21 cellular contexts compared by ENCODE assay signal in genomic region chr10:11280187-11280932, GRCh38.
A peak's percentile ranks its signal among the peaks of the same experiment; 100 is the strongest.
DNase-seq lines count a peak whose midpoint lies in the region; ATAC-seq and TF ChIP-seq lines count a peak whose summit lies in the region.
"Had no signal": no experiment of that assay in that cellular context is flagged by ENCODE, and none has a peak within 500 bp of the region (broad histone marks: within the 10 kb centered on the region; RNA-seq: fewer than 3 reads in every experiment).

No MANE protein-coding gene starts in this region.

- H3K4me3 Mint-ChIP-seq in activated CD4-positive, alpha-beta memory T cell treated with anti-CD3 and anti-CD28 coated beads for 36 hours = no peak overlapping the region
- H3K4me3 Mint-ChIP-seq in activated CD4-positive, alpha-beta memory T cell treated with anti-CD3 and anti-CD28 coated beads, Interleukin-2, amount 10 ng/mL, durations not matched to agents 7 days and 5 days = no peak overlapping the region
- H3K4me3 Mint-ChIP-seq in CD8-positive, alpha-beta T cell = no peak overlapping the region
- H3K4me3 Mint-ChIP-seq: T-helper 1 cell treated with Interleukin-12 subunit alpha and Interleukin-12 subunit beta and Interleukin-4 antibody, amounts not matched to agents 30 μg/mL and 1 μg/mL, for 36 hours had no signal

- peaks cover 71% of the 10 kb centered on the region for H3K36me3 ChIP-seq in CD8-positive, alpha-beta T cell (ENCODE audit: insufficient read depth, low read length)
- peaks cover 0 to 75% of the 10 kb centered on the region in 2 donors for H3K36me3 ChIP-seq in left lung
- H3K36me3 ChIP-seq: brain microvascular endothelial cell, pancreas had no signal

- H3K4me3 ChIP-seq in CD8-positive, alpha-beta T cell (ENCODE audit: low read depth, low read length) = no peak overlapping the region
- no peak overlapping the region for H3K4me3 ChIP-seq in left lung
- H3K4me3 ChIP-seq: pancreas, upper lobe of left lung had no signal

- peaks cover 52% of the 10 kb centered on the region for H3K36me3 Mint-ChIP-seq in activated CD4-positive, alpha-beta memory T cell treated with anti-CD3 and anti-CD28 coated beads for 36 hours
- H3K36me3 Mint-ChIP-seq in activated CD4-positive, alpha-beta memory T cell treated with anti-CD3 and anti-CD28 coated beads, Interleukin-2, amount 10 ng/mL, durations not matched to agents 7 days and 5 days (ENCODE audit: low read depth) = peaks cover 15% of the 10 kb centered on the region
- peaks cover 46% of the 10 kb centered on the region for H3K36me3 Mint-ChIP-seq in CD8-positive, alpha-beta T cell

- peak overlapping the region; percentile 42 for H3K27ac Mint-ChIP-seq in activated CD4-positive, alpha-beta memory T cell treated with anti-CD3 and anti-CD28 coated beads for 36 hours
- no peak overlapping the region for H3K27ac Mint-ChIP-seq in activated CD4-positive, alpha-beta memory T cell treated with anti-CD3 and anti-CD28 coated beads, Interleukin-2, amount 10 ng/mL, durations not matched to agents 7 days and 5 days
- H3K27ac Mint-ChIP-seq in CD8-positive, alpha-beta T cell = peak overlapping the region; percentile 52

- no peaks in the 10 kb centered on the region for H3K9me3 Mint-ChIP-seq in activated CD4-positive, alpha-beta memory T cell treated with anti-CD3 and anti-CD28 coated beads for 36 hours
- no peaks in the 10 kb centered on the region for H3K9me3 Mint-ChIP-seq in activated CD4-positive, alpha-beta memory T cell treated with anti-CD3 and anti-CD28 coated beads, Interleukin-2, amount 10 ng/mL, durations not matched to agents 7 days and 5 days
- no peaks in the 10 kb centered on the region for H3K9me3 Mint-ChIP-seq in CD8-positive, alpha-beta T cell
- H3K9me3 Mint-ChIP-seq: T-helper 1 cell treated with Interleukin-12 subunit alpha and Interleukin-12 subunit beta and Interleukin-4 antibody, amounts not matched to agents 30 μg/mL and 1 μg/mL, for 36 hours had no signal

- no peak overlapping the region for H3K27ac ChIP-seq in CD8-positive, alpha-beta T cell (ENCODE audit: low read depth, low read length)
- H3K27ac ChIP-seq in angular gyrus (ENCODE audit: low read depth, low read length) = peak overlapping the region; percentile 37
- H3K27ac ChIP-seq in left lung = no peak overlapping the region
- H3K27ac ChIP-seq: brain microvascular endothelial cell, pancreas, upper lobe of left lung had no signal

- no peak for DNase-seq in activated CD4-positive, alpha-beta memory T cell treated with anti-CD3 and anti-CD28 coated beads for 36 hours
- no peak for DNase-seq in activated CD4-positive, alpha-beta memory T cell treated with anti-CD3 and anti-CD28 coated beads, Interleukin-2, amount 10 ng/mL, durations not matched to agents 7 days and 5 days
- DNase-seq in CD8-positive, alpha-beta T cell = peak in 1 of 7 experiments; percentile 44
- DNase-seq in left lung (peak in 1 of 2 donors; percentile 46), islet precursor cell (no peak), pons (ENCODE audit: low spot score) (no peak)
- DNase-seq: activated CD4-positive, alpha-beta T cell treated with anti-CD3 and anti-CD28 coated beads, Interleukin-2, amount 50 U/mL, for 4 hours; activated T-cell treated with anti-CD3 and anti-CD28 coated beads, Interleukin-2, amount 50 U/mL, for 48 hours; brain microvascular endothelial cell; HCEC 1CT; mesendoderm; NCI-H1417; NCI-H2107; NCI-H510A treated with DMSO at 0.1 percent for 48 hours; pancreas; stimulated activated CD4-positive, alpha-beta T cell treated with anti-CD3 and anti-CD28 coated beads, Interleukin-15, amount 100 ng/mL, for 24 hours; upper lobe of left lung had no signal

- POLR2A ChIA-PET in activated CD4-positive, alpha-beta memory T cell treated with anti-CD3 and anti-CD28 coated beads for 36 hours (lab: Charles Lee) = no interaction called here
- POLR2A ChIA-PET in activated CD4-positive, alpha-beta memory T cell treated with anti-CD3 and anti-CD28 coated beads, Interleukin-2, amount 10 ng/mL, durations not matched to agents 7 days and 5 days (lab: Charles Lee) = interaction anchor here (0.8 kb wide), 1 partner anchor 17 kb away, joined by 5 read pairs; no protein-coding TSS in a partner anchor
- POLR2A ChIA-PET in CD8-positive, alpha-beta T cell (lab: Charles Lee) = no interaction called here

- H3K4me1 ChIP-seq in CD8-positive, alpha-beta T cell (ENCODE audit: insufficient read depth, low read length) = no peaks in the 10 kb centered on the region
- H3K4me1 ChIP-seq in left lung = peaks cover 0 to 11% of the 10 kb centered on the region in 2 donors
- H3K4me1 ChIP-seq: pancreas, upper lobe of left lung had no signal

- H3K27me3 Mint-ChIP-seq in activated CD4-positive, alpha-beta memory T cell treated with anti-CD3 and anti-CD28 coated beads for 36 hours = no peaks in the 10 kb centered on the region
- no peaks in the 10 kb centered on the region for H3K27me3 Mint-ChIP-seq in activated CD4-positive, alpha-beta memory T cell treated with anti-CD3 and anti-CD28 coated beads, Interleukin-2, amount 10 ng/mL, durations not matched to agents 7 days and 5 days
- H3K27me3 Mint-ChIP-seq in CD8-positive, alpha-beta T cell (ENCODE audit: low read depth) = no peaks in the 10 kb centered on the region

- H3K27me3 ChIP-seq in CD8-positive, alpha-beta T cell (ENCODE audit: insufficient read depth, low read length) = no peaks in the 10 kb centered on the region
- H3K27me3 ChIP-seq in left lung = no peaks in the 10 kb centered on the region
- H3K27me3 ChIP-seq: brain microvascular endothelial cell, pancreas, upper lobe of left lung had no signal

- CTCF ChIA-PET in activated CD4-positive, alpha-beta memory T cell treated with anti-CD3 and anti-CD28 coated beads for 36 hours (lab: Charles Lee) = no interaction called here
- CTCF ChIA-PET in activated CD4-positive, alpha-beta memory T cell treated with anti-CD3 and anti-CD28 coated beads, Interleukin-2, amount 10 ng/mL, durations not matched to agents 7 days and 5 days (lab: Charles Lee) = no interaction called here
- CTCF ChIA-PET in CD8-positive, alpha-beta T cell (lab: Charles Lee) = no interaction called here

- intact Hi-C loops in activated CD4-positive, alpha-beta memory T cell treated with anti-CD3 and anti-CD28 coated beads for 36 hours (cut with micrococcal nuclease) = no loop called here
- intact Hi-C loops in CD8-positive, alpha-beta T cell (cut with DNase I, micrococcal nuclease) = no loop called here
- intact Hi-C loops in left lung (cut with DNase I) = no loop called here

- no peak for ATAC-seq in CD8-positive, alpha-beta T cell
- peak; percentile 12 for ATAC-seq in left lung
- ATAC-seq in HG03280 (IDR thresholded peaks at IDR 0.05; ENCODE audit: unreplicated experiment) = no peak
- ATAC-seq: pancreas, sciatic nerve had no signal

- peaks cover 28% of the 10 kb centered on the region for H3K4me1 Mint-ChIP-seq in activated CD4-positive, alpha-beta memory T cell treated with anti-CD3 and anti-CD28 coated beads for 36 hours (ENCODE audit: low read depth)
- peaks cover 6% of the 10 kb centered on the region for H3K4me1 Mint-ChIP-seq in activated CD4-positive, alpha-beta memory T cell treated with anti-CD3 and anti-CD28 coated beads, Interleukin-2, amount 10 ng/mL, durations not matched to agents 7 days and 5 days
- peaks cover 16% of the 10 kb centered on the region for H3K4me1 Mint-ChIP-seq in CD8-positive, alpha-beta T cell (ENCODE audit: low read depth)

- H3K9me3 ChIP-seq in CD8-positive, alpha-beta T cell (ENCODE audit: low read length) = no peaks in the 10 kb centered on the region
- H3K9me3 ChIP-seq in left lung = no peaks in the 10 kb centered on the region
- H3K9me3 ChIP-seq: pancreas, upper lobe of left lung had no signal

- no peak for TF ChIP-seq CTCF in CD8-positive, alpha-beta T cell (IDR thresholded peaks at IDR 0.05)
- TF ChIP-seq CTCF in left lung (IDR thresholded peaks at IDR 0.05) = no peak
